ENCODE assay signal across 20 cellular contexts in the genomic region with DNA sequence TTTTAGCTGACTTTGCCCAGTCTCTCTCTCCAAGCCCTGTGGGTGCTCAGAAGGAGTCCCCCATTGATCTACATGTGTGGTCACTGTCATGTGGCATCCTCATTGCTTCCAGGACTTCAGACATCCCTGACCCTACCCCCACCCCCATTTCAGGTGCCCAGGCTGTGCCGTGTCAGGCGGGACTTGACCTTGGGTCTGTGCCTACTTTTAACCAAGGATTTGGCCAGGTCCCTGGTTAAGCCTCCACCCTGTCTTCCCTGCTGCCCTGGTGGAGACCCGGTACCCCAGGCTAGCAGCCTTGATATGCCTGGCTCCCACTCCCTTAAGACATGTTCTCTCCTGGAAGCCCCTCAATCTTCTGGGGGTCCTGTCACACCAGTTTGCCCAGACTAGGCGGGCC. TPM values are rescaled to one million over a fixed set of nuclear protein-coding genes. Genes with fewer than 3 reads are reported as not detected.
DNase-seq lines count a peak whose midpoint lies in the region; ATAC-seq, FAIRE-seq and TF ChIP-seq lines count a peak whose summit lies in the region.
"Had no signal": no experiment of that assay in that cellular context is flagged by ENCODE, and none has a peak within 500 bp of the region (broad histone marks: within the 10 kb centered on the region; RNA-seq: fewer than 3 reads in every experiment).

No MANE protein-coding gene starts in this region.

- no peaks in the 10 kb centered on the region for H3K79me2 ChIP-seq in HCT116 (ENCODE audit: insufficient read depth, low read length)
- H3K79me2 ChIP-seq in OCI-LY1 (ENCODE audit: insufficient read depth, low read length), result no peaks in the 10 kb centered on the region

- H3K4me3 ChIP-seq in HCT116 (replicated peaks in 1 of 2; ENCODE audit: low read depth in 1 of 2, low read length in 2 of 2) (no peak overlapping the region), OCI-LY1 (ENCODE audit: low read depth, low read length, poor library complexity, severe bottlenecking) (no peak overlapping the region), kidney (ENCODE audit: low read length in 2 of 2) (no peak overlapping the region), sigmoid colon (no peak overlapping the region)
- H3K4me3 ChIP-seq: GM23338 had no signal

- no peak for DNase-seq in HCT116 (ENCODE audit: low read depth, low spot score)
- peak; percentile 40 for DNase-seq in kidney
- peak; percentile 43 for DNase-seq in sigmoid colon
- no peak for DNase-seq in central memory CD4-positive, alpha-beta T cell
- no peak for DNase-seq in Ammon's horn (ENCODE audit: low spot score)
- DNase-seq in head of caudate nucleus, result no peak
- DNase-seq: BE2C; CD4-positive, alpha-beta memory T cell; COR-L47; DMS153; DMS79 treated with DMSO at 0.1 percent for 48 hours; EL; H7 had no signal

- peak overlapping the region; percentile 71 for H3K27ac ChIP-seq in HCT116 (ENCODE audit: low read depth, low read length)
- H3K27ac ChIP-seq in OCI-LY1 (ENCODE audit: low read depth, low read length, poor library complexity, severe bottlenecking), result peak overlapping the region; percentile 90
- no peak overlapping the region for H3K27ac ChIP-seq in kidney (ENCODE audit: low read depth in 2 of 2, low read length in 2 of 2)
- H3K27ac ChIP-seq in sigmoid colon, result no peak overlapping the region
- H3K27ac ChIP-seq: C4-2B had no signal

- FAIRE-seq in kidney (lab: Jason Lieb, UNC), result no peak
- FAIRE-seq: A204.1, D721Med, G401.6 had no signal

- intact Hi-C loops in HCT116 (cut with micrococcal nuclease), result no loop called here
- intact Hi-C loops in kidney (cut with DNase I), result no loop called here
- intact Hi-C loops in sigmoid colon (cut with DNase I), result no loop called here
- intact Hi-C loops in head of caudate nucleus (cut with DNase I), result no loop called here

- H3K4me1 ChIP-seq in HCT116 (ENCODE audit: control insufficient read depth in 1 of 2, insufficient read depth in 2 of 2, low read length in 2 of 2), result peaks cover 44 to 82% of the 10 kb centered on the region in 2 experiments
- peaks cover 46% of the 10 kb centered on the region for H3K4me1 ChIP-seq in OCI-LY1 (ENCODE audit: insufficient read depth, low read length, severe bottlenecking)
- peaks cover 0 to 11% of the 10 kb centered on the region in 2 donors for H3K4me1 ChIP-seq in kidney (ENCODE audit: control insufficient read depth in 1 of 2, insufficient read depth in 1 of 2, low read depth in 1 of 2, low read length in 2 of 2)
- H3K4me1 ChIP-seq in sigmoid colon, result peaks cover 0 to 10% (median 9%) of the 10 kb centered on the region in 4 donors

- ATAC-seq in HCT116, result no peak
- ATAC-seq: GM23338 had no signal

- no peak for TF ChIP-seq EP300 in sigmoid colon (IDR thresholded peaks at IDR 0.05)

- H3K36me3 ChIP-seq in HCT116 (ENCODE audit: control insufficient read depth in 1 of 2, insufficient read depth in 2 of 2, low read length in 2 of 2), result peaks cover 0 to 8% of the 10 kb centered on the region in 2 experiments; a peak in 1 of 4 replicates
- peaks cover 46% of the 10 kb centered on the region; the same call in 1 of the 2 replicates for H3K36me3 ChIP-seq in OCI-LY1 (ENCODE audit: insufficient read depth, low read length)
- no peaks in the 10 kb centered on the region for H3K36me3 ChIP-seq in kidney (ENCODE audit: control insufficient read depth in 1 of 2, insufficient read depth in 2 of 2, low read length in 2 of 2)
- H3K36me3 ChIP-seq in sigmoid colon, result peaks cover 0 to 31% (median 0%) of the 10 kb centered on the region in 4 donors
- H3K36me3 ChIP-seq: BE2C had no signal

- peak overlapping the region; percentile 49 for H3K4me2 ChIP-seq in HCT116 (ENCODE audit: low read length)
- H3K4me2 ChIP-seq in OCI-LY1 (ENCODE audit: low read length), result no peak overlapping the region
- H3K4me2 ChIP-seq: GM23338 had no signal

- H3K9me3 ChIP-seq in HCT116 (ENCODE audit: control insufficient read depth in 1 of 2, insufficient read depth in 1 of 2, low read depth in 1 of 2, low read length in 2 of 2), result no peaks in the 10 kb centered on the region
- no peaks in the 10 kb centered on the region for H3K9me3 ChIP-seq in OCI-LY1 (ENCODE audit: low read length)
- H3K9me3 ChIP-seq in kidney (ENCODE audit: control insufficient read depth in 1 of 2, low read length in 2 of 2), result no peaks in the 10 kb centered on the region
- no peaks in the 10 kb centered on the region for H3K9me3 ChIP-seq in sigmoid colon
- H3K9me3 ChIP-seq: BE2C had no signal

- no peaks in the 10 kb centered on the region for H3K27me3 ChIP-seq in HCT116 (ENCODE audit: insufficient read depth, low read length)
- H3K27me3 ChIP-seq in OCI-LY1 (ENCODE audit: insufficient read depth, low read length), result no peaks in the 10 kb centered on the region
- H3K27me3 ChIP-seq in sigmoid colon, result no peaks in the 10 kb centered on the region
- H3K27me3 ChIP-seq: BE2C had no signal

- TF ChIP-seq CTCF in HCT116 (IDR thresholded peaks at IDR 0.05 in 2 of 3, conservative IDR thresholded peaks at IDR 0.05 in 1 of 3; ENCODE audit: borderline replicate concordance in 1 of 3, insufficient read depth in 1 of 3, low read depth in 2 of 3, low read length in 2 of 3) (no peak), OCI-LY1 (IDR thresholded peaks at IDR 0.05; ENCODE audit: low read length) (no peak), kidney (IDR thresholded peaks at IDR 0.05; ENCODE audit: borderline replicate concordance, extremely low read depth, insufficient read depth) (no peak), sigmoid colon (IDR thresholded peaks at IDR 0.05) (no peak)

- H3K9me2 ChIP-seq in HCT116 (ENCODE audit: insufficient read depth) (no peaks in the 10 kb centered on the region), OCI-LY1 (ENCODE audit: low read depth, low read length) (no peaks in the 10 kb centered on the region)

- 82 to 93% methylated on average over 4 of the region's 4 CpGs for WGBS in sigmoid colon, 2 donors

- TF ChIP-seq RAD21 in HCT116 (IDR thresholded peaks at IDR 0.05; ENCODE audit: low read depth), result no peak

- H2AFZ ChIP-seq in HCT116 (ENCODE audit: low read depth, low read length, poor library complexity, severe bottlenecking), result no peak overlapping the region
- H2AFZ ChIP-seq in OCI-LY1 (ENCODE audit: low read length), result no peak overlapping the region
- H2AFZ ChIP-seq: GM23338 had no signal

- POLR2A ChIA-PET in HCT116 (lab: Charles Lee), result no interaction called here

- H4K20me1 ChIP-seq in HCT116 (ENCODE audit: insufficient read depth), result no peaks in the 10 kb centered on the region
- H4K20me1 ChIP-seq in OCI-LY1 (ENCODE audit: insufficient read depth, low read length), result no peaks in the 10 kb centered on the region

- CTCF ChIA-PET in HCT116 (lab: Charles Lee), result no interaction called here

- TF ChIP-seq POLR2A in HCT116 (IDR thresholded peaks at IDR 0.05; ENCODE audit: borderline replicate concordance, extremely low read depth, insufficient read depth, insufficient read length), result no peak
- no peak for TF ChIP-seq POLR2A in sigmoid colon (IDR thresholded peaks at IDR 0.05)

- no TSS peak for BruUV-seq in HCT116 (replicated peaks; lab: Mats Ljungman, UMichigan)

- RAD21 ChIA-PET in HCT116 (lab: Charles Lee; ENCODE audit: low non-redundant PET in 1 of 2, low total read pairs in 2 of 2, uncharacterized antibody in 2 of 2, unreplicated experiment in 2 of 2), result no interaction called here

- no peaks in the 10 kb centered on the region for H3F3A ChIP-seq in OCI-LY1 (ENCODE audit: insufficient read depth, low read length)

- H3K9ac ChIP-seq in HCT116 (ENCODE audit: low read length), result peak overlapping the region; percentile 50; the same call in 1 of the 2 replicates
- no peak overlapping the region; the same call in 1 of the 2 replicates for H3K9ac ChIP-seq in OCI-LY1 (ENCODE audit: low read length)
- H3K9ac ChIP-seq in kidney (ENCODE audit: low read length in 2 of 2), result no peak overlapping the region

TF ChIP-seq in HCT116, 20 proteins besides CTCF, POLR2A, EP300 and RAD21 (continues in another document):
- no peak for TF ChIP-seq YY1 (IDR thresholded peaks at IDR 0.05; ENCODE audit: extremely low read depth, insufficient replicate concordance, low read depth, low read length)
- TF ChIP-seq TCF7L2 (IDR thresholded peaks at IDR 0.05; ENCODE audit: borderline replicate concordance, extremely low read depth, insufficient read depth, insufficient read length), result no peak
- TF ChIP-seq, protein P1, sequence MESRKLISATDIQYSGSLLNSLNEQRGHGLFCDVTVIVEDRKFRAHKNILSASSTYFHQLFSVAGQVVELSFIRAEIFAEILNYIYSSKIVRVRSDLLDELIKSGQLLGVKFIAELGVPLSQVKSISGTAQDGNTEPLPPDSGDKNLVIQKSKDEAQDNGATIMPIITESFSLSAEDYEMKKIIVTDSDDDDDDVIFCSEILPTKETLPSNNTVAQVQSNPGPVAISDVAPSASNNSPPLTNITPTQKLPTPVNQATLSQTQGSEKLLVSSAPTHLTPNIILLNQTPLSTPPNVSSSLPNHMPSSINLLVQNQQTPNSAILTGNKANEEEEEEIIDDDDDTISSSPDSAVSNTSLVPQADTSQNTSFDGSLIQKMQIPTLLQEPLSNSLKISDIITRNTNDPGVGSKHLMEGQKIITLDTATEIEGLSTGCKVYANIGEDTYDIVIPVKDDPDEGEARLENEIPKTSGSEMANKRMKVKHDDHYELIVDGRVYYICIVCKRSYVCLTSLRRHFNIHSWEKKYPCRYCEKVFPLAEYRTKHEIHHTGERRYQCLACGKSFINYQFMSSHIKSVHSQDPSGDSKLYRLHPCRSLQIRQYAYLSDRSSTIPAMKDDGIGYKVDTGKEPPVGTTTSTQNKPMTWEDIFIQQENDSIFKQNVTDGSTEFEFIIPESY (IDR thresholded peaks at IDR 0.05; ENCODE audit: extremely low read depth, insufficient replicate concordance, low read length), result no peak
- TF ChIP-seq ATF3 (IDR thresholded peaks at IDR 0.05), result no peak
- TF ChIP-seq SRF (IDR thresholded peaks at IDR 0.05; ENCODE audit: low read depth), result no peak

RNA-seq across cellular contexts. Expression of gene PRF1, which starts 31.3 kb away (rescaled TPM):
- total RNA-seq in HCT116 (2021; ENCODE audit: unreplicated experiment) (6.4 TPM), kidney (8.8 TPM), sigmoid colon (1 to 10 TPM in 2 of 4 donors, under 1 TPM in 2; 0.16 to 2.8 (median 1.0) TPM)
- polyA plus RNA-seq in HCT116 (2012), result 10.7 and 11.9 TPM in 2 replicates
- polyA plus RNA-seq in kidney (ENCODE audit: insufficient read depth, low read depth, low replicate concordance) (1.4 TPM), sigmoid colon (1 to 10 TPM in 2 of 3 donors, not detected in 1; 1.6 to 5.0 TPM)
- total RNA-seq: GM23338, H7, HT-29 had no signal

Comparison
In these comparisons a context has a peak if more than half of its experiments do, and no peak if none do; other contexts are left out.
1. DNase-seq: peak in kidney (single experiment) and sigmoid colon (single experiment); none in HCT116 (single experiment), central memory CD4-positive, alpha-beta T cell (single experiment), Ammon's horn (single experiment) and head of caudate nucleus (0 of 42).
2. H3K27ac ChIP-seq: peak in HCT116 (single experiment) and OCI-LY1 (single experiment); none in kidney (0 of 2) and sigmoid colon (0 of 4).